8 cellular contexts compared by ENCODE assay signal in genomic region chr6:87907521-87907920, GRCh38.
DNase-seq lines count a peak whose midpoint lies in the region; ATAC-seq and TF ChIP-seq lines count a peak whose summit lies in the region.

No MANE protein-coding gene starts in this region.

- ATAC-seq in GM23338, result no peak
- ATAC-seq in psoas muscle, result no peak

- no peak overlapping the region for H3T11ph ChIP-seq in H9 (ENCODE audit: low read length)

- H3K4me3 ChIP-seq in GM23338 (no peak overlapping the region), OCI-LY7 (ENCODE audit: low read depth, low read length, poor library complexity, severe bottlenecking) (no peak overlapping the region), psoas muscle (no peak overlapping the region)

- peaks cover 2% of the 10 kb centered on the region for H3K27me3 Mint-ChIP-seq in GM23338 (ENCODE audit: insufficient read depth, low read depth, poor library complexity)
- H3K27me3 Mint-ChIP-seq in H9 (ENCODE audit: low read depth), result no peaks in the 10 kb centered on the region; the same call in 1 of the 2 replicates

- H2AK5ac ChIP-seq in H9 (ENCODE audit: insufficient read length, low read length), result no peak overlapping the region

- no peaks in the 10 kb centered on the region for H3K36me3 ChIP-seq in GM23338 (ENCODE audit: insufficient read depth)
- peaks cover 38% of the 10 kb centered on the region for H3K36me3 ChIP-seq in OCI-LY7 (ENCODE audit: insufficient read depth, low read length)
- H3K36me3 ChIP-seq in psoas muscle (ENCODE audit: insufficient read depth in 1 of 2, low read depth in 1 of 2), result no peaks in the 10 kb centered on the region

- no peak overlapping the region for H3K9ac ChIP-seq in H9 (ENCODE audit: extremely low read depth, insufficient read length, low read length)

- H4K5ac ChIP-seq in H9 (ENCODE audit: insufficient read length, low read depth, low read length), result no peak overlapping the region

- H3K23me2 ChIP-seq in H9 (ENCODE audit: insufficient read length, low read depth, low read length, poor library complexity, severe bottlenecking), result no peaks in the 10 kb centered on the region

- H3K27me3 ChIP-seq in GM23338 (ENCODE audit: insufficient read depth) (no peaks in the 10 kb centered on the region), psoas muscle (ENCODE audit: insufficient read depth in 3 of 3, low read length in 2 of 3) (peaks cover 0 to 2% (median 0%) of the 10 kb centered on the region in 3 donors), H9 (ENCODE audit: insufficient read depth, low read length) (no peaks in the 10 kb centered on the region)

- peaks cover 45% of the 10 kb centered on the region for H3K4me1 ChIP-seq in GM23338 (ENCODE audit: insufficient read depth)
- peaks cover 98% of the 10 kb centered on the region for H3K4me1 ChIP-seq in OCI-LY7 (ENCODE audit: insufficient read depth, low read length, poor library complexity, severe bottlenecking)
- no peaks in the 10 kb centered on the region for H3K4me1 ChIP-seq in psoas muscle
- H3K4me1 ChIP-seq in H9 (ENCODE audit: insufficient read depth, low read length), result peaks cover 9% of the 10 kb centered on the region; the same call in 1 of the 2 replicates

- no peak overlapping the region for H3K56ac ChIP-seq in H9 (ENCODE audit: insufficient read length, low read depth, low read length)

- CTCF ChIA-PET in OCI-LY7 (lab: Charles Lee; ENCODE audit: unreplicated experiment), result interaction anchor here (0.6 to 4.1 kb wide), 4 partner anchors 10 to 273 kb away, joined by 3 to 29 read pairs (median 4); no protein-coding TSS in a partner anchor

- BruUV-seq in OCI-LY7 (replicated peaks; lab: Mats Ljungman, UMichigan), result no TSS peak

- H3K27ac ChIP-seq in GM23338 (ENCODE audit: low read depth), result no peak overlapping the region
- H3K27ac ChIP-seq in OCI-LY7 (ENCODE audit: low read depth, low read length, poor library complexity, severe bottlenecking), result peak overlapping the region; percentile 99
- no peak overlapping the region for H3K27ac ChIP-seq in psoas muscle
- H3K27ac ChIP-seq in H9 (ENCODE audit: insufficient read length, low read depth, low read length), result no peak overlapping the region

- intact Hi-C loops in OCI-LY7 (cut with micrococcal nuclease; ENCODE audit: unreplicated experiment), result loop anchor here (5.0 kb wide), 3 partner anchors 110 to 1445 kb away; partner anchors contain the start of genes PNRC1 and UBE2J1
- intact Hi-C loops in psoas muscle (cut with DNase I), result no loop called here

- H3K23ac ChIP-seq in H9 (ENCODE audit: insufficient read length, low read depth, low read length), result no peak overlapping the region

- no peak for TF ChIP-seq CTCF in GM23338 (conservative IDR thresholded peaks at IDR 0.05; ENCODE audit: low read depth in 2 of 2)
- TF ChIP-seq CTCF in OCI-LY7 (conservative IDR thresholded peaks at IDR 0.05; ENCODE audit: low read length), result no peak
- TF ChIP-seq CTCF in psoas muscle (IDR thresholded peaks at IDR 0.05), result no peak
- no peak for TF ChIP-seq CTCF in H9 (conservative IDR thresholded peaks at IDR 0.05)

- DNase-seq in EL, result peak; percentile 49
- DNase-seq in GM23338 (ENCODE audit: low spot score), result no peak
- DNase-seq in OCI-LY7 (ENCODE audit: low spot score), result peak; percentile 72
- DNase-seq in glomerular visceral epithelial cell (ENCODE audit: extremely low spot score), result peak; percentile 92
- no peak for DNase-seq in psoas muscle
- no peak for DNase-seq in H9
- DNase-seq in NCI-H1694 (lab: John Stamatoyannopoulos, UW), result no peak
- no peak for DNase-seq in DMS114 treated with DMSO at 0.1 percent for 48 hours (lab: John Stamatoyannopoulos, UW; ENCODE audit: unreplicated experiment)

- H3K79me2 ChIP-seq in GM23338 (replicated peaks; ENCODE audit: insufficient read depth), result no peaks in the 10 kb centered on the region
- no peaks in the 10 kb centered on the region for H3K79me2 ChIP-seq in OCI-LY7 (ENCODE audit: insufficient read depth, low read depth, low read length)
- no peaks in the 10 kb centered on the region for H3K79me2 ChIP-seq in H9 (ENCODE audit: insufficient read depth, low read length)

- H2BK5ac ChIP-seq in H9 (ENCODE audit: insufficient read length, low read length), result no peak overlapping the region

- H3K4me2 ChIP-seq in GM23338, result no peak overlapping the region
- peak overlapping the region; percentile 36 for H3K4me2 ChIP-seq in OCI-LY7 (ENCODE audit: low read length)
- no peak overlapping the region for H3K4me2 ChIP-seq in H9 (ENCODE audit: insufficient read depth, insufficient read length, low read length)

- H3K27ac Mint-ChIP-seq in GM23338 (no peak overlapping the region), H9 (no peak overlapping the region)

- no peaks in the 10 kb centered on the region for H3F3A ChIP-seq in GM23338 (replicated peaks; ENCODE audit: low read depth)

- no peaks in the 10 kb centered on the region for H3K79me1 ChIP-seq in H9 (ENCODE audit: insufficient read depth, low read depth, low read length, poor library complexity, severe bottlenecking)

- no peak overlapping the region for H2BK15ac ChIP-seq in H9 (ENCODE audit: low read depth, low read length)

- H3K4me3 Mint-ChIP-seq in GM23338 (no peak overlapping the region), H9 (no peak overlapping the region)

- POLR2A ChIA-PET in OCI-LY7 (lab: Charles Lee), result interaction anchor here (0.6 to 7.4 kb wide), 28 partner anchors 10 to 1449 kb away, joined by 3 to 649 read pairs (median 6); partner anchors contain the start of genes CNR1 and UBE2J1

- H3K18ac ChIP-seq in H9 (ENCODE audit: insufficient read length, low read depth, low read length), result no peak overlapping the region

- 42 to 56% (median 50%) methylated on average over 2 of the region's 2 CpGs for WGBS in psoas muscle, 3 donors
- no CpG with 5 or more reads among the region's 2 CpGs for WGBS in H9 (ENCODE audit: extremely low coverage, insufficient read length, low lambda C conversion rate)

- no peak overlapping the region for H4K8ac ChIP-seq in H9 (replicated peaks; ENCODE audit: insufficient read length, low read depth, low read length)

- H2AFZ ChIP-seq in GM23338 (peak overlapping the region; percentile 19; the same call in 1 of the 2 replicates), OCI-LY7 (ENCODE audit: low read length) (peak overlapping the region; percentile 24; the same call in 1 of the 2 replicates), H9 (ENCODE audit: low read length) (no peak overlapping the region)

- H3K4ac ChIP-seq in H9 (ENCODE audit: low read depth, low read length), result no peak overlapping the region

- H2BK20ac ChIP-seq in H9 (ENCODE audit: low read depth, low read length, poor library complexity, severe bottlenecking), result no peak overlapping the region

- H3K36me3 Mint-ChIP-seq in GM23338 (ENCODE audit: low read depth), result no peaks in the 10 kb centered on the region
- no peaks in the 10 kb centered on the region for H3K36me3 Mint-ChIP-seq in H9 (ENCODE audit: insufficient read depth in 1 of 3, low read depth in 3 of 3)

- H3K4me1 Mint-ChIP-seq in GM23338 (peaks cover 49% of the 10 kb centered on the region), H9 (peaks cover 48 to 49% of the 10 kb centered on the region in 2 experiments)

- H3K9me3 Mint-ChIP-seq in GM23338, result no peaks in the 10 kb centered on the region
- no peaks in the 10 kb centered on the region; a peak in 1 of 5 replicates for H3K9me3 Mint-ChIP-seq in H9

- H2BK120ac ChIP-seq in H9 (ENCODE audit: low read depth, low read length, poor library complexity, severe bottlenecking), result no peak overlapping the region

- peaks cover 14% of the 10 kb centered on the region; the same call in 1 of the 2 replicates for H3K9me3 ChIP-seq in OCI-LY7 (ENCODE audit: low read length)
- H3K9me3 ChIP-seq in psoas muscle, result no peaks in the 10 kb centered on the region
- H3K9me3 ChIP-seq in H9 (ENCODE audit: control insufficient read depth, low read depth, low read length), result no peaks in the 10 kb centered on the region

- no peak overlapping the region for H3K14ac ChIP-seq in H9 (ENCODE audit: insufficient read depth, low read length)

- H2BK12ac ChIP-seq in H9 (ENCODE audit: insufficient read length, low read depth, low read length), result no peak overlapping the region

- H4K20me1 ChIP-seq in GM23338 (replicated peaks; ENCODE audit: insufficient read depth), result no peaks in the 10 kb centered on the region
- H4K20me1 ChIP-seq in OCI-LY7 (ENCODE audit: insufficient read depth, low read length), result no peaks in the 10 kb centered on the region
- H4K20me1 ChIP-seq in H9 (ENCODE audit: control insufficient read depth, insufficient read depth, insufficient read length), result no peaks in the 10 kb centered on the region

- peaks cover 2% of the 10 kb centered on the region; the same call in 1 of the 2 replicates for H3K9me2 ChIP-seq in GM23338 (ENCODE audit: insufficient read depth)
- H3K9me2 ChIP-seq in OCI-LY7 (ENCODE audit: insufficient read depth, low read length), result no peaks in the 10 kb centered on the region

- H4K91ac ChIP-seq in H9 (ENCODE audit: insufficient read length, low read depth, low read length), result no peak overlapping the region

TF ChIP-seq in GM23338, 12 proteins besides CTCF, POLR2A, EP300 and RAD21 (continues in another document):
- TF ChIP-seq NANOG (IDR thresholded peaks at IDR 0.05; ENCODE audit: borderline replicate concordance) (no peak), STAT1 (IDR thresholded peaks at IDR 0.05; ENCODE audit: unreplicated experiment) (no peak), EZH2 (IDR thresholded peaks at IDR 0.05; ENCODE audit: low read depth, unreplicated experiment) (no peak), JUNB (IDR thresholded peaks at IDR 0.05; ENCODE audit: unreplicated experiment) (no peak), ETS1 (IDR thresholded peaks at IDR 0.05) (no peak), EZH2phosphoT487 (IDR thresholded peaks at IDR 0.05; ENCODE audit: unreplicated experiment) (no peak), ZNF114 (CRISPR knock-in tag; IDR thresholded peaks at IDR 0.05) (no peak)

Comparison
In these comparisons a context has a peak if more than half of its experiments do, and no peak if none do; other contexts are left out.
1. DNase-seq: peak in EL (single experiment), OCI-LY7 (single experiment) and glomerular visceral epithelial cell (single experiment); none in GM23338 (single experiment), psoas muscle (0 of 2), H9 (single experiment), NCI-H1694 (single experiment) and DMS114 treated with DMSO at 0.1 percent for 48 hours (single experiment).